Comparison of ENCODE assay signal across 29 cellular contexts in the genomic region with DNA sequence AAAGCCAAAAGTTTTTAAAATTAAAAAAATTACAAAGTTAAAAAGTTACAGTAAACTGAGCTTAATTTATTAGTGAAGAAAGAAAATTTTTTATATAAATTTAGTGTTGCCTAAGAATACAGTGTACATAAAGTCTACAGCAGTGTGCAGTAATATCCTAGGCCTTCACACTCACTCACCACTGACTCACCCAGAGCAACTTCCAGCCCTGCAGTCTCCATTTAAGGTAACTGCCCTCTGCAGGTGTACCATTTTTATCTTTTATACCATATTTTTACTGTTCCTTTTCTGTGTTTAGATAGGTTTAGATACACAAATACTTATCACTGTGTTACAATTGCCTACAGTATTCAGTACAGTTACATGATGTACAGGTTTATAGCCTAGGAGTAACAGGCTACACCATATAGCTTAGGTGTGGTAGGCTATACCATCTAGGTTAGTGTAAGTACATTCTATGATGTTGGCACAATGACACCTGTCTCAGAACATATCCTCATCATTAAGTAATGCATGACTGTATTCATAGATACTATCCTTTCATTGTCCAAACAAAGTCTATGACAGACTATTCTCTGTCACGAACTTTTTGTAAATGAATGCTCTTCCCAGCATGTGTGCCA.
"Had no signal": no experiment of that assay in that cellular context is flagged by ENCODE, and none has a peak within 500 bp of the region (broad histone marks: within the 10 kb centered on the region; RNA-seq: fewer than 3 reads in every experiment).

No MANE protein-coding gene starts in this region.

- DNase-seq: activated CD4-positive, alpha-beta T cell treated with anti-CD3 and anti-CD28 coated beads, Interleukin-2, amount 10 ng/mL, durations not matched to agents 24 days and 14 days; activated CD4-positive, alpha-beta T cell treated with anti-CD3 and anti-CD28 coated beads, Interleukin-2, amount 50 U/mL, for 4 hours; activated CD8-positive, alpha-beta T cell treated with anti-CD3 and anti-CD28 coated beads for 36 hours; activated effector memory CD4-positive, alpha-beta T cell treated with anti-CD3 and anti-CD28 coated beads, Interleukin-2, amount 50 U/mL, for 16 hours; activated naive CD4-positive, alpha-beta T cell; activated naive CD8-positive, alpha-beta T cell treated with anti-CD3 and anti-CD28 coated beads, Interleukin-2, amount 10 ng/mL, durations not matched to agents 7 days and 5 days; activated T-cell treated with anti-CD3 and anti-CD28 coated beads, Interleukin-2, amount 50 U/mL, for 1 hour; activated T-cell treated with anti-CD3 and anti-CD28 coated beads, Interleukin-2, amount 50 U/mL, for 72 hours; amygdala; caudate nucleus; NCI-H1092 treated with DMSO at 0.1 percent for 48 hours; NCI-H1417; NCI-H146; NCI-H187; NCI-H2029 treated with DMSO at 0.1 percent for 48 hours; NCI-H2107; NCI-H2171; NCI-H510A; NCI-H526; NCI-H748 treated with DMSO at 0.1 percent for 48 hours; SHP77; SJCRH30; T1000; WERI-Rb-1 had no signal

- H3K4me3 Mint-ChIP-seq: activated CD4-positive, alpha-beta T cell treated with anti-CD3 and anti-CD28 coated beads, Interleukin-2, amount 10 ng/mL, durations not matched to agents 24 days and 14 days; activated CD8-positive, alpha-beta T cell treated with anti-CD3 and anti-CD28 coated beads for 36 hours; activated naive CD4-positive, alpha-beta T cell treated with anti-CD3 and anti-CD28 coated beads, Interleukin-2, amount 50 U/mL, for 24 hours; activated naive CD8-positive, alpha-beta T cell treated with anti-CD3 and anti-CD28 coated beads, Interleukin-2, amount 10 ng/mL, durations not matched to agents 7 days and 5 days; activated T-cell treated with anti-CD3 and anti-CD28 coated beads, Interleukin-2, amount 50 U/mL, for 72 hours; activated T-helper 17 cell treated with anti-CD3 and anti-CD28 coated beads, Interleukin-2, amount 50 U/mL, for 72 hours had no signal

- H3K9me3 ChIP-seq: ascending aorta, SJCRH30 had no signal

- H3K4me2 ChIP-seq: KMS-11 had no signal

- H3K27ac ChIP-seq: ascending aorta, KMS-11, SJCRH30, SK-N-MC, WERI-Rb-1 had no signal

- H3K27me3 Mint-ChIP-seq: activated CD4-positive, alpha-beta T cell treated with anti-CD3 and anti-CD28 coated beads, Interleukin-2, amount 10 ng/mL, durations not matched to agents 24 days and 14 days; activated CD8-positive, alpha-beta T cell treated with anti-CD3 and anti-CD28 coated beads for 36 hours; activated naive CD4-positive, alpha-beta T cell treated with anti-CD3 and anti-CD28 coated beads, Interleukin-2, amount 50 U/mL, for 24 hours; activated naive CD8-positive, alpha-beta T cell treated with anti-CD3 and anti-CD28 coated beads, Interleukin-2, amount 10 ng/mL, durations not matched to agents 7 days and 5 days; activated T-helper 17 cell treated with anti-CD3 and anti-CD28 coated beads, Interleukin-2, amount 50 U/mL, for 72 hours had no signal

- H3K9me3 Mint-ChIP-seq: activated CD4-positive, alpha-beta T cell treated with anti-CD3 and anti-CD28 coated beads, Interleukin-2, amount 10 ng/mL, durations not matched to agents 24 days and 14 days; activated naive CD4-positive, alpha-beta T cell treated with anti-CD3 and anti-CD28 coated beads, Interleukin-2, amount 50 U/mL, for 24 hours; activated naive CD8-positive, alpha-beta T cell treated with anti-CD3 and anti-CD28 coated beads, Interleukin-2, amount 10 ng/mL, durations not matched to agents 7 days and 5 days had no signal

- H3K27me3 ChIP-seq: ascending aorta, SJCRH30 had no signal

- H3K36me3 ChIP-seq: ascending aorta, SJCRH30, WERI-Rb-1 had no signal

- H3K9ac ChIP-seq: KMS-11 had no signal

- H3K27ac Mint-ChIP-seq: activated CD4-positive, alpha-beta T cell treated with anti-CD3 and anti-CD28 coated beads, Interleukin-2, amount 10 ng/mL, durations not matched to agents 24 days and 14 days; activated CD8-positive, alpha-beta T cell treated with anti-CD3 and anti-CD28 coated beads for 36 hours; activated naive CD4-positive, alpha-beta T cell treated with anti-CD3 and anti-CD28 coated beads, Interleukin-2, amount 50 U/mL, for 24 hours; activated naive CD8-positive, alpha-beta T cell treated with anti-CD3 and anti-CD28 coated beads, Interleukin-2, amount 10 ng/mL, durations not matched to agents 7 days and 5 days; activated T-cell treated with anti-CD3 and anti-CD28 coated beads, Interleukin-2, amount 50 U/mL, for 72 hours; activated T-helper 17 cell treated with anti-CD3 and anti-CD28 coated beads, Interleukin-2, amount 50 U/mL, for 72 hours had no signal

- H3K4me1 Mint-ChIP-seq: activated CD4-positive, alpha-beta T cell treated with anti-CD3 and anti-CD28 coated beads, Interleukin-2, amount 10 ng/mL, durations not matched to agents 24 days and 14 days; activated naive CD4-positive, alpha-beta T cell treated with anti-CD3 and anti-CD28 coated beads, Interleukin-2, amount 50 U/mL, for 24 hours; activated naive CD8-positive, alpha-beta T cell treated with anti-CD3 and anti-CD28 coated beads, Interleukin-2, amount 10 ng/mL, durations not matched to agents 7 days and 5 days; activated T-helper 17 cell treated with anti-CD3 and anti-CD28 coated beads, Interleukin-2, amount 50 U/mL, for 72 hours had no signal

- H3K4me3 ChIP-seq: ascending aorta, SJCRH30, SK-N-MC had no signal

- ATAC-seq: activated CD8-positive, alpha-beta T cell treated with anti-CD3 and anti-CD28 coated beads for 36 hours; activated T-cell treated with anti-CD3 and anti-CD28 coated beads, Interleukin-2, amount 50 U/mL, for 72 hours; activated T-helper 17 cell treated with anti-CD3 and anti-CD28 coated beads, Interleukin-2, amount 50 U/mL, for 72 hours had no signal

- H3K36me3 Mint-ChIP-seq: activated naive CD4-positive, alpha-beta T cell treated with anti-CD3 and anti-CD28 coated beads, Interleukin-2, amount 50 U/mL, for 24 hours; activated naive CD8-positive, alpha-beta T cell treated with anti-CD3 and anti-CD28 coated beads, Interleukin-2, amount 10 ng/mL, durations not matched to agents 7 days and 5 days had no signal

- H3K4me1 ChIP-seq: ascending aorta, SJCRH30 had no signal
